29 cellular contexts compared by ENCODE assay signal in genomic region chr16:57385083-57385482, GRCh38. TPM values are rescaled to one million over a fixed set of nuclear protein-coding genes. Genes with fewer than 3 reads are reported as not detected.
"Had no signal": no experiment of that assay in that cellular context is flagged by ENCODE, and none has a peak within 500 bp of the region (broad histone marks: within the 10 kb centered on the region; RNA-seq: fewer than 3 reads in every experiment).

No MANE protein-coding gene starts in this region.

- H3K27me3 Mint-ChIP-seq: activated CD4-positive, alpha-beta T cell treated with anti-CD3 and anti-CD28 coated beads for 36 hours; activated CD8-positive, alpha-beta T cell treated with anti-CD3 and anti-CD28 coated beads for 36 hours had no signal

- FAIRE-seq: astrocyte had no signal

- H3K9ac ChIP-seq: SK-N-SH had no signal

- H3K36me3 Mint-ChIP-seq: brain had no signal

- H3K27ac ChIP-seq: cardiac muscle cell, RWPE1, SJCRH30, VCaP had no signal

- H3K4me3 ChIP-seq: cardiac muscle cell, Peyer's patch, SJCRH30 had no signal

- H3K36me3 ChIP-seq: cardiac muscle cell, Peyer's patch, SJCRH30 had no signal

- H3K9me3 ChIP-seq: Peyer's patch, SJCRH30, SK-N-SH had no signal

- H3K27ac Mint-ChIP-seq: activated CD4-positive, alpha-beta T cell treated with anti-CD3 and anti-CD28 coated beads for 36 hours; activated CD8-positive, alpha-beta T cell treated with anti-CD3 and anti-CD28 coated beads for 36 hours; activated T-cell treated with anti-CD3 and anti-CD28 coated beads, Interleukin-2, amount 50 U/mL, for 72 hours; activated T-helper 2 cell treated with anti-CD3 and anti-CD28 coated beads, Interferon-gamma antibody, Interleukin-2, Interleukin-4, amounts not matched to agents 10 μg/mL and 5 μg/mL and 100 μg/mL, durations not matched to agents 14 hours and 24 hours and 36 hours; brain had no signal

- ATAC-seq: activated CD4-positive, alpha-beta T cell treated with anti-CD3 and anti-CD28 coated beads for 36 hours; activated CD8-positive, alpha-beta T cell treated with anti-CD3 and anti-CD28 coated beads for 36 hours; activated T-cell treated with anti-CD3 and anti-CD28 coated beads, Interleukin-2, amount 50 U/mL, for 72 hours had no signal

- H3K27me3 ChIP-seq: cardiac muscle cell, Peyer's patch had no signal

- DNase-seq: activated CD4-positive, alpha-beta T cell treated with anti-CD3 and anti-CD28 coated beads for 36 hours; activated CD8-positive, alpha-beta memory T cell treated with anti-CD3 and anti-CD28 coated beads, Interleukin-2, amount 50 U/mL, for 4 hours; activated CD8-positive, alpha-beta T cell treated with anti-CD3 and anti-CD28 coated beads for 36 hours; activated gamma-delta T cell treated with Interleukin-2 at 50 U/mL for 16 hours; activated naive CD4-positive, alpha-beta T cell treated with anti-CD3 and anti-CD28 coated beads, Interleukin-2, amount 50 U/mL, for 16 hours; activated T-cell treated with anti-CD3 and anti-CD28 coated beads, Interleukin-2, amount 50 U/mL, for 72 hours; KG1; NCI-H1092; NCI-H1417; NCI-H2029; NCI-H2107; NCI-H2171 treated with DMSO at 0.1 percent for 48 hours; NCI-H226; NCI-H510A; NCI-H69; NK-92 treated with Interleukin-12 subunit alpha and Interleukin-12 subunit beta, amount 100 ng/mL, for 24 hours; Right ventricle myocardium superior; SJCRH30; SK-N-SH; T-helper 1 cell had no signal

- H3K9me3 Mint-ChIP-seq: activated CD8-positive, alpha-beta T cell treated with anti-CD3 and anti-CD28 coated beads for 36 hours; activated T-cell treated with anti-CD3 and anti-CD28 coated beads, Interleukin-2, amount 50 U/mL, for 72 hours; activated T-helper 2 cell treated with anti-CD3 and anti-CD28 coated beads, Interferon-gamma antibody, Interleukin-2, Interleukin-4, amounts not matched to agents 10 μg/mL and 5 μg/mL and 100 μg/mL, durations not matched to agents 14 hours and 24 hours and 36 hours; brain had no signal

- H3K4me3 Mint-ChIP-seq: activated CD4-positive, alpha-beta T cell treated with anti-CD3 and anti-CD28 coated beads for 36 hours; activated CD8-positive, alpha-beta T cell treated with anti-CD3 and anti-CD28 coated beads for 36 hours; activated T-cell treated with anti-CD3 and anti-CD28 coated beads, Interleukin-2, amount 50 U/mL, for 72 hours; brain had no signal

RNA-seq across cellular contexts. Expression of gene CX3CL1, which starts 12.8 kb away (rescaled TPM):
- total RNA-seq: activated CD4-positive, alpha-beta T cell treated with anti-CD3 and anti-CD28 coated beads for 36 hours; activated T-cell treated with anti-CD3 and anti-CD28 coated beads, Interleukin-2, amount 50 U/mL, for 72 hours; activated T-helper 2 cell treated with anti-CD3 and anti-CD28 coated beads, Interferon-gamma antibody, Interleukin-2, Interleukin-4, amounts not matched to agents 10 μg/mL and 5 μg/mL and 100 μg/mL, durations not matched to agents 14 hours and 24 hours and 36 hours; MCF 10A; T-helper 2 cell treated with Interferon-gamma antibody and Interleukin-4, amounts not matched to agents 100 ng/mL and 5 ng/mL, for 36 hours had no signal

RNA-seq across cellular contexts. Expression of gene CCL17, which starts 19.5 kb away (rescaled TPM):
- total RNA-seq: astrocyte; cardiac muscle cell; MCF 10A; Peyer's patch; Right ventricle myocardium superior; SJCRH30; T-helper 2 cell treated with Interferon-gamma antibody and Interleukin-4, amounts not matched to agents 100 ng/mL and 5 ng/mL, for 36 hours had no signal
- polyA plus RNA-seq: cardiac muscle cell, SK-N-SH had no signal

RNA-seq across cellular contexts. Expression of gene CCL22, which starts 26.5 kb away (rescaled TPM):
- total RNA-seq: astrocyte, MCF 10A, Right ventricle myocardium superior, SJCRH30 had no signal
- polyA plus RNA-seq: SK-N-SH had no signal
